17 cellular contexts compared by ENCODE assay signal in the genomic region with DNA sequence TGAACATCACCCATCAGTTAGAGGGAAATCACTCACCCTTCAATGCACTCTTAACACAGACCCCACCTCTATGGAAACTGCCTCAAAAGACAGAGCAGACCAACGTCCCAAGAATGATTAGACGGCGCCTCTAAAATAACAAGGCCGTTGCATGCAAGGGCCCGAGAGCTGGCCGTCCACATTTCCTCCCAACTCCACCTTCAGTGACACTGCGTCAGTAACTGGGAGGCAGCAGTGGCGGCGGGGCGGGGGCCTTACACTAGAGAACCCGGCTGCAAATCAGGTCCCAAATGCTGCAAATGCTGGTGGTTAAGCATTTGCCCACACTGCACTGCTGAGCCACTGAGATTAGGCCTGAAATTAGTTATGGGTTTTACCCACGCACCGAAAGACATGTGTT.
"Had no signal": no experiment of that assay in that cellular context is flagged by ENCODE, and none has a peak within 500 bp of the region (broad histone marks: within the 10 kb centered on the region; RNA-seq: fewer than 3 reads in every experiment).

No MANE protein-coding gene starts in this region.

- H3K9me3 ChIP-seq: prostate gland, suprapubic skin had no signal

- ATAC-seq: natural killer cell; right cardiac atrium; stimulated activated naive CD8-positive, alpha-beta T cell treated with anti-CD3 and anti-CD28 coated beads, Interleukin-15, amount 100 ng/mL, for 72 hours had no signal

- H3K27ac ChIP-seq: epithelial cell of prostate, hepatocyte, prostate gland, skin epidermis, suprapubic skin, WERI-Rb-1 had no signal

- H3K4me3 ChIP-seq: hepatocyte, prostate gland, skin epidermis, suprapubic skin had no signal

- H2AFZ ChIP-seq: hepatocyte had no signal

- H3K27me3 ChIP-seq: hepatocyte had no signal

- DNase-seq: activated CD4-positive, alpha-beta T cell treated with anti-CD3 and anti-CD28 coated beads, Interleukin-2, amount 50 U/mL, for 48 hours; activated naive CD4-positive, alpha-beta T cell; activated naive CD8-positive, alpha-beta T cell treated with anti-CD3 and anti-CD28 coated beads for 36 hours; amniotic stem cell; endodermal cell; foreskin fibroblast; natural killer cell; right cardiac atrium; stimulated activated CD4-positive, alpha-beta T cell treated with anti-CD3 and anti-CD28 coated beads, Interleukin-15, amount 100 ng/mL, for 24 hours; stimulated activated CD4-positive, alpha-beta T cell treated with anti-CD3 and anti-CD28 coated beads, Interleukin-2, amount 100 ng/mL, for 48 hours; stimulated activated naive CD8-positive, alpha-beta T cell treated with anti-CD3 and anti-CD28 coated beads, Interleukin-15, amount 100 ng/mL, for 72 hours; WERI-Rb-1 had no signal

- H3K36me3 ChIP-seq: prostate gland, suprapubic skin, WERI-Rb-1 had no signal

- H3K4me1 ChIP-seq: prostate gland, suprapubic skin had no signal
